In genomic region chr6:37916149-37916548, GRCh38 we compare ENCODE assay signal across 24 cellular contexts.
"Had no signal": no experiment of that assay in that cellular context is flagged by ENCODE, and none has a peak within 500 bp of the region (broad histone marks: within the 10 kb centered on the region; RNA-seq: fewer than 3 reads in every experiment).

No MANE protein-coding gene starts in this region.

- H3K9me3 Mint-ChIP-seq: naive thymus-derived CD8-positive, alpha-beta T cell; stimulated activated naive B cell treated with anti-CD40 and anti-IgM and Interleukin-4, amounts not matched to agents 10 μg/mL and 1 μg/mL and 100 μg/mL, for 72 hours; stimulated activated naive CD8-positive, alpha-beta T cell treated with anti-CD3 and anti-CD28 coated beads, Interleukin-15, Interleukin-2, amounts not matched to agents 100 ng/mL and 50 ng/mL, for 24 hours had no signal

- H3K27me3 ChIP-seq: esophagus squamous epithelium, heart left ventricle, hepatocyte, left lung, pancreas, right lobe of liver, tibial nerve, upper lobe of left lung, uterus had no signal

- H3K4me3 Mint-ChIP-seq: naive thymus-derived CD8-positive, alpha-beta T cell; stimulated activated naive B cell treated with anti-CD40 and anti-IgM and Interleukin-4, amounts not matched to agents 10 μg/mL and 1 μg/mL and 100 μg/mL, for 72 hours; stimulated activated naive CD8-positive, alpha-beta T cell treated with anti-CD3 and anti-CD28 coated beads, Interleukin-15, Interleukin-2, amounts not matched to agents 100 ng/mL and 50 ng/mL, for 24 hours had no signal

- H3K27ac Mint-ChIP-seq: stimulated activated naive B cell treated with anti-CD40 and anti-IgM and Interleukin-4, amounts not matched to agents 10 μg/mL and 1 μg/mL and 100 μg/mL, for 72 hours; stimulated activated naive CD8-positive, alpha-beta T cell treated with anti-CD3 and anti-CD28 coated beads, Interleukin-15, Interleukin-2, amounts not matched to agents 100 ng/mL and 50 ng/mL, for 24 hours had no signal

- DNase-seq: dermis blood vessel endothelial cell; effector memory CD4-positive, alpha-beta T cell; erythroblast; esophagus squamous epithelium; foreskin melanocyte; heart left ventricle; kidney; left lung; mesenchymal stem cell; midbrain; naive thymus-derived CD8-positive, alpha-beta T cell; pancreas; right lobe of liver; small intestine; stimulated activated CD4-positive, alpha-beta T cell treated with anti-CD3 and anti-CD28 coated beads, Interleukin-15, amount 100 ng/mL, for 24 hours; stimulated activated CD4-positive, alpha-beta T cell treated with anti-CD3 and anti-CD28 coated beads, Interleukin-2, amount 100 ng/mL, for 48 hours; stimulated activated naive B cell treated with anti-CD40 and anti-IgM and Interleukin-4, amounts not matched to agents 10 μg/mL and 1 μg/mL and 100 μg/mL, for 72 hours; upper lobe of left lung; uterus had no signal

- ATAC-seq: heart left ventricle; left lung; naive thymus-derived CD8-positive, alpha-beta T cell; pancreas; right lobe of liver; stimulated activated naive B cell treated with anti-CD40 and anti-IgM and Interleukin-4, amounts not matched to agents 10 μg/mL and 1 μg/mL and 100 μg/mL, for 72 hours had no signal

- H3K9me3 ChIP-seq: esophagus squamous epithelium, heart left ventricle, left lung, pancreas, right lobe of liver, thoracic aorta, tibial nerve, upper lobe of left lung, uterus had no signal

- H3K27ac ChIP-seq: coronary artery, esophagus squamous epithelium, heart left ventricle, hepatocyte, left lung, pancreas, right lobe of liver, thoracic aorta, tibial nerve, upper lobe of left lung, uterus had no signal

- H3K27me3 Mint-ChIP-seq: naive thymus-derived CD8-positive, alpha-beta T cell; stimulated activated naive B cell treated with anti-CD40 and anti-IgM and Interleukin-4, amounts not matched to agents 10 μg/mL and 1 μg/mL and 100 μg/mL, for 72 hours; stimulated activated naive CD8-positive, alpha-beta T cell treated with anti-CD3 and anti-CD28 coated beads, Interleukin-15, Interleukin-2, amounts not matched to agents 100 ng/mL and 50 ng/mL, for 24 hours had no signal

- H3K4me1 ChIP-seq: uterus had no signal

- H3K4me3 ChIP-seq: coronary artery, esophagus squamous epithelium, heart left ventricle, hepatocyte, left lung, pancreas, right lobe of liver, thoracic aorta, tibial nerve, upper lobe of left lung, uterus had no signal

- H3K36me3 ChIP-seq: left lung, pancreas, thoracic aorta, uterus had no signal
